ENCODE assay signal across 15 cellular contexts in the genomic region with DNA sequence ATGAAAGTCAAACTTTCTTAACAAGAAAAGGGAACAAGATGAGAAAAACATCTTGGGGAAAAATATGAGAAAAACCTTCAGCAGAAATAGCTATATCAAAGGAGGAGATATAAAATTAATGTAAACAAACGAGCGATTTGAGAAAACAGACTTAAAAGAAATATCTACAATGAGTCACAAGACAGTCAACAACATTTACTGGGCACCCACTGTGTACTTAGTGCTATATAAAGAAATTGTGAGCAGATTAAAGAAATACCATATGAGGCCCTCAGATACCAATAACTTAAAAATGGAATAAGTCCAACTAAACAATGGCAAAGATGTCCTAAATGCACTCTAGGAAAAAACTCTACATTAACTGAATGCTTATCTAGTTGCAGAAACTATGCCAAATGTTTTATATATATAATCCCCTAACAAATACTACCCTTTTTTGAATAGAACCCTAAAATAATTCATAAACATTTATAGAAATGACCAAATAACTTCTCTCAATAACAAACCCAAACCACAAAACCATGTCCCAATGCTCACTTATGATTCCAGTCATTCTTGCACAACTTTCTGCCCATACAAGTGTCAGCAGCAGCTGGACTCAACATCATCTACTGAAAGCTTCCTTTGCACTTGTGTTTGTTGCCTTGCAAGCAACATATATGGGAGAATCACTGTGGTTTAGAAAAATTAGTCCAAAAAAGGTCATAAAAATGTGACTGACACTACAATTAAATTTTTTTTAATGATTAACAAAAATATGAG.
DNase-seq lines count a peak whose midpoint lies in the region; ATAC-seq and TF ChIP-seq lines count a peak whose summit lies in the region.
"Had no signal": no experiment of that assay in that cellular context is flagged by ENCODE, and none has a peak within 500 bp of the region (broad histone marks: within the 10 kb centered on the region; RNA-seq: fewer than 3 reads in every experiment).

No MANE protein-coding gene starts in this region.

- BruUV-seq in MCF 10A (replicated peaks; lab: Mats Ljungman, UMichigan), result no TSS peak

- H3K27ac ChIP-seq in breast epithelium (no peak overlapping the region), upper lobe of right lung (no peak overlapping the region)

- peak; percentile 40 for ATAC-seq in left colon
- peak; percentile 57 for ATAC-seq in upper lobe of right lung
- ATAC-seq in esophagus mucosa, result no peak
- ATAC-seq: natural killer cell treated with Interleukin-12 subunit alpha and Interleukin-12 subunit beta and Interleukin-15 and Interleukin-18, amount 100 ng/mL, for 72 hours had no signal

- peak; percentile 69 for DNase-seq in MCF 10A (ENCODE audit: unreplicated experiment)
- DNase-seq in breast epithelium (ENCODE audit: low spot score in 2 of 2), result no peak
- DNase-seq in astrocyte of the cerebellum (ENCODE audit: low read depth), result peak; percentile 32
- DNase-seq in left colon, result no peak
- DNase-seq in upper lobe of right lung, result no peak
- DNase-seq in head of caudate nucleus, result no peak
- no peak for DNase-seq in activated T-helper 2 cell treated with anti-CD3 and anti-CD28 coated beads, Interferon-gamma antibody, Interleukin-2, Interleukin-4, amounts not matched to agents 10 μg/mL and 5 μg/mL and 100 μg/mL, durations not matched to agents 14 hours and 24 hours and 36 hours (ENCODE audit: low spot score)
- DNase-seq: ACHN; activated CD4-positive, alpha-beta T cell treated with anti-CD3 and anti-CD28 coated beads for 4 hours; activated gamma-delta T cell; GOT3; MG63; NCI-H524 treated with DMSO at 0.1 percent for 48 hours had no signal

- no peak for TF ChIP-seq POLR2A in breast epithelium (IDR thresholded peaks at IDR 0.05)

- POLR2A ChIA-PET in MCF 10A (lab: Yijun Ruan, JAX), result interaction anchor here (1.6 kb wide), 1 partner anchor 84 kb away, joined by 3 read pairs; a partner anchor contains a TSS

- peaks cover 25% of the 10 kb centered on the region for H3K4me1 Mint-ChIP-seq in MCF 10A (ENCODE audit: insufficient read depth, unreplicated experiment)
- H3K4me1 Mint-ChIP-seq in activated T-helper 2 cell treated with anti-CD3 and anti-CD28 coated beads, Interferon-gamma antibody, Interleukin-2, Interleukin-4, amounts not matched to agents 10 μg/mL and 5 μg/mL and 100 μg/mL, durations not matched to agents 14 hours and 24 hours and 36 hours (ENCODE audit: low read depth), result peaks cover 5% of the 10 kb centered on the region

- no peak overlapping the region for H3K27ac Mint-ChIP-seq in MCF 10A (ENCODE audit: low read depth, unreplicated experiment)
- H3K27ac Mint-ChIP-seq in activated T-helper 2 cell treated with anti-CD3 and anti-CD28 coated beads, Interferon-gamma antibody, Interleukin-2, Interleukin-4, amounts not matched to agents 10 μg/mL and 5 μg/mL and 100 μg/mL, durations not matched to agents 14 hours and 24 hours and 36 hours, result no peak overlapping the region
- H3K27ac Mint-ChIP-seq: natural killer cell treated with Interleukin-12 subunit alpha and Interleukin-12 subunit beta and Interleukin-15 and Interleukin-18, amount 100 ng/mL, for 72 hours had no signal

- H3K36me3 ChIP-seq in breast epithelium, result no peaks in the 10 kb centered on the region
- H3K36me3 ChIP-seq in upper lobe of right lung, result no peaks in the 10 kb centered on the region
- H3K36me3 ChIP-seq: MG63 had no signal

- H3K4me3 ChIP-seq in breast epithelium (no peak overlapping the region), astrocyte of the cerebellum (ENCODE audit: low read depth, low read length) (no peak overlapping the region), upper lobe of right lung (no peak overlapping the region)
- H3K4me3 ChIP-seq: MG63 had no signal

- no peaks in the 10 kb centered on the region for H3K9me3 Mint-ChIP-seq in MCF 10A (ENCODE audit: unreplicated experiment)
- no peaks in the 10 kb centered on the region for H3K9me3 Mint-ChIP-seq in activated T-helper 2 cell treated with anti-CD3 and anti-CD28 coated beads, Interferon-gamma antibody, Interleukin-2, Interleukin-4, amounts not matched to agents 10 μg/mL and 5 μg/mL and 100 μg/mL, durations not matched to agents 14 hours and 24 hours and 36 hours
- H3K9me3 Mint-ChIP-seq: natural killer cell treated with Interleukin-12 subunit alpha and Interleukin-12 subunit beta and Interleukin-15 and Interleukin-18, amount 100 ng/mL, for 72 hours had no signal

- in situ Hi-C loops in astrocyte of the cerebellum (cut with HindIII; ENCODE audit: low sequenced_read_pairs), result no loop called here

- H3K4me1 ChIP-seq in breast epithelium, result no peaks in the 10 kb centered on the region
- H3K4me1 ChIP-seq in upper lobe of right lung, result peaks cover 25% of the 10 kb centered on the region

- TF ChIP-seq CTCF in MCF 10A (IDR thresholded peaks at IDR 0.05; ENCODE audit: unreplicated experiment), result no peak
- no peak for TF ChIP-seq CTCF in breast epithelium (IDR thresholded peaks at IDR 0.05)
- no peak for TF ChIP-seq CTCF in astrocyte of the cerebellum (IDR thresholded peaks at IDR 0.05; ENCODE audit: low read depth, low read length, missing control alignments)
- TF ChIP-seq CTCF in upper lobe of right lung (IDR thresholded peaks at IDR 0.05), result no peak

- CTCF ChIA-PET in MCF 10A (lab: Yijun Ruan, JAX), result interaction anchor here (0.6 to 0.9 kb wide), 4 partner anchors 20 to 139 kb away, joined by 3 to 4 read pairs (median 4); a partner anchor contains a TSS

- no peaks in the 10 kb centered on the region for H3K9me3 ChIP-seq in breast epithelium
- H3K9me3 ChIP-seq in upper lobe of right lung, result no peaks in the 10 kb centered on the region
- H3K9me3 ChIP-seq: MG63 had no signal

- H3K27me3 ChIP-seq in breast epithelium, result no peaks in the 10 kb centered on the region
- H3K27me3 ChIP-seq in upper lobe of right lung, result no peaks in the 10 kb centered on the region
- H3K27me3 ChIP-seq: MG63 had no signal

- H3K36me3 Mint-ChIP-seq in MCF 10A (ENCODE audit: insufficient read depth, unreplicated experiment), result no peaks in the 10 kb centered on the region
- H3K36me3 Mint-ChIP-seq in activated T-helper 2 cell treated with anti-CD3 and anti-CD28 coated beads, Interferon-gamma antibody, Interleukin-2, Interleukin-4, amounts not matched to agents 10 μg/mL and 5 μg/mL and 100 μg/mL, durations not matched to agents 14 hours and 24 hours and 36 hours (ENCODE audit: low read depth), result no peaks in the 10 kb centered on the region
- H3K36me3 Mint-ChIP-seq: natural killer cell treated with Interleukin-12 subunit alpha and Interleukin-12 subunit beta and Interleukin-15 and Interleukin-18, amount 100 ng/mL, for 72 hours had no signal

- intact Hi-C loops in MCF 10A (cut with micrococcal nuclease), result no loop called here
- intact Hi-C loops in breast epithelium (cut with DNase I; ENCODE audit: low total_unique reads), result no loop called here
- intact Hi-C loops in left colon (cut with DNase I, micrococcal nuclease), result no loop called here
- intact Hi-C loops in upper lobe of right lung (cut with DNase I), result no loop called here
- intact Hi-C loops in head of caudate nucleus (cut with DNase I), result no loop called here
- intact Hi-C loops in activated T-helper 2 cell treated with anti-CD3 and anti-CD28 coated beads, Interferon-gamma antibody, Interleukin-2, Interleukin-4, amounts not matched to agents 10 μg/mL and 5 μg/mL and 100 μg/mL, durations not matched to agents 14 hours and 24 hours and 36 hours (cut with micrococcal nuclease), result no loop called here

- H3K4me3 Mint-ChIP-seq in MCF 10A (ENCODE audit: unreplicated experiment), result no peak overlapping the region
- H3K4me3 Mint-ChIP-seq in activated T-helper 2 cell treated with anti-CD3 and anti-CD28 coated beads, Interferon-gamma antibody, Interleukin-2, Interleukin-4, amounts not matched to agents 10 μg/mL and 5 μg/mL and 100 μg/mL, durations not matched to agents 14 hours and 24 hours and 36 hours (ENCODE audit: low read depth), result no peak overlapping the region
- H3K4me3 Mint-ChIP-seq: natural killer cell treated with Interleukin-12 subunit alpha and Interleukin-12 subunit beta and Interleukin-15 and Interleukin-18, amount 100 ng/mL, for 72 hours had no signal

- no peaks in the 10 kb centered on the region for H3K27me3 Mint-ChIP-seq in MCF 10A (ENCODE audit: insufficient read depth, unreplicated experiment)
- H3K27me3 Mint-ChIP-seq in activated T-helper 2 cell treated with anti-CD3 and anti-CD28 coated beads, Interferon-gamma antibody, Interleukin-2, Interleukin-4, amounts not matched to agents 10 μg/mL and 5 μg/mL and 100 μg/mL, durations not matched to agents 14 hours and 24 hours and 36 hours (ENCODE audit: low read depth), result no peaks in the 10 kb centered on the region
- H3K27me3 Mint-ChIP-seq: natural killer cell treated with Interleukin-12 subunit alpha and Interleukin-12 subunit beta and Interleukin-15 and Interleukin-18, amount 100 ng/mL, for 72 hours had no signal

Comparison
In these comparisons a context has a peak if more than half of its experiments do, and no peak if none do; other contexts are left out.
1. DNase-seq: peak in MCF 10A (single experiment) and astrocyte of the cerebellum (single experiment); none in breast epithelium (0 of 2), left colon (0 of 2), upper lobe of right lung (single experiment), head of caudate nucleus (0 of 42) and activated T-helper 2 cell treated with anti-CD3 and anti-CD28 coated beads, Interferon-gamma antibody, Interleukin-2, Interleukin-4, amounts not matched to agents 10 μg/mL and 5 μg/mL and 100 μg/mL, durations not matched to agents 14 hours and 24 hours and 36 hours (single experiment).